In genomic region chr12:90301095-90301494, GRCh38 we compare ENCODE assay signal across 19 cellular contexts.
DNase-seq lines count a peak whose midpoint lies in the region; ATAC-seq, FAIRE-seq and TF ChIP-seq lines count a peak whose summit lies in the region.
"Had no signal": no experiment of that assay in that cellular context is flagged by ENCODE, and none has a peak within 500 bp of the region (broad histone marks: within the 10 kb centered on the region; RNA-seq: fewer than 3 reads in every experiment).

No MANE protein-coding gene starts in this region.

- H2AFZ ChIP-seq in HepG2 (ENCODE audit: low read length), result no peak overlapping the region
- no peak overlapping the region for H2AFZ ChIP-seq in K562 (ENCODE audit: low read depth, low read length)

- WGBS in HepG2 (ENCODE audit: low lambda C conversion rate), result 21% methylated on average over 4 of the region's 4 CpGs
- 55% methylated on average over 4 of the region's 4 CpGs for WGBS in right lobe of liver (ENCODE audit: insufficient coverage, low coverage, low lambda C conversion rate, missing lambda C conversion rate)
- WGBS in K562 (ENCODE audit: insufficient coverage, low coverage, missing lambda C conversion rate), result 15% methylated on average over 4 of the region's 4 CpGs

- H4K20me1 ChIP-seq in HepG2 (ENCODE audit: insufficient read depth, low read length) (no peaks in the 10 kb centered on the region), K562 (replicated peaks; ENCODE audit: control insufficient read depth, insufficient read depth, low read length) (no peaks in the 10 kb centered on the region)

- H3K9ac ChIP-seq in HepG2 (ENCODE audit: insufficient read depth, low read depth, low read length) (no peak overlapping the region), K562 (ENCODE audit: insufficient read depth in 1 of 2, low read depth in 2 of 2, low read length in 2 of 2) (no peak overlapping the region)
- H3K9ac ChIP-seq: KMS-11 had no signal

- no peaks in the 10 kb centered on the region for H3K9me1 ChIP-seq in K562 (ENCODE audit: control insufficient read depth, insufficient read depth, low read length)

- no peak for TF ChIP-seq CTCF in HepG2 (CRISPR knock-in tag; IDR thresholded peaks at IDR 0.05)
- TF ChIP-seq CTCF in right lobe of liver (IDR thresholded peaks at IDR 0.05), result no peak
- TF ChIP-seq CTCF in K562 (IDR thresholded peaks at IDR 0.05 in 2 of 3, conservative IDR thresholded peaks at IDR 0.05 in 1 of 3; ENCODE audit: insufficient read depth in 2 of 3, low read depth in 1 of 3, low read length in 3 of 3), result no peak
- TF ChIP-seq CTCF in epithelial cell of esophagus (IDR thresholded peaks at IDR 0.05; ENCODE audit: insufficient read depth, low read depth, low read length, missing control alignments), result no peak

- H3K36me3 ChIP-seq in HepG2 (replicated peaks in 1 of 2; ENCODE audit: control insufficient read depth in 1 of 2, insufficient read depth in 2 of 2, low read length in 2 of 2) (no peaks in the 10 kb centered on the region), right lobe of liver (no peaks in the 10 kb centered on the region), K562 (ENCODE audit: control insufficient read depth, insufficient read depth, low read length) (no peaks in the 10 kb centered on the region)
- H3K36me3 ChIP-seq: HAP-1 had no signal

- H3K79me2 ChIP-seq in HepG2 (ENCODE audit: insufficient read depth, low read length) (no peaks in the 10 kb centered on the region), K562 (ENCODE audit: control insufficient read depth, insufficient read depth, low read length) (no peaks in the 10 kb centered on the region)

- POLR2A ChIA-PET in HepG2 (lab: Yijun Ruan, JAX), result no interaction called here
- POLR2A ChIA-PET in K562 (lab: Yijun Ruan, JAX), result no interaction called here

- TF ChIP-seq EP300 in HepG2 (IDR thresholded peaks at IDR 0.05; ENCODE audit: low read depth in 2 of 2, low read length in 2 of 2) (no peak), HepG2 (CRISPR knock-in tag; IDR thresholded peaks at IDR 0.05; ENCODE audit: borderline replicate concordance) (no peak), K562 (IDR thresholded peaks at IDR 0.05; ENCODE audit: low read length) (no peak)

- no peaks in the 10 kb centered on the region for H3K27me3 ChIP-seq in HepG2 (ENCODE audit: control insufficient read depth in 1 of 2, insufficient read depth in 2 of 2, low read length in 2 of 2)
- no peaks in the 10 kb centered on the region for H3K27me3 ChIP-seq in right lobe of liver
- H3K27me3 ChIP-seq in K562 (ENCODE audit: control insufficient read depth in 2 of 2, insufficient read depth in 2 of 2, low read length in 2 of 2), result no peaks in the 10 kb centered on the region

- in situ Hi-C loops in HepG2 (cut with HindIII; ENCODE audit: extremely low pct_ligation_motif_present, low pct_unique_long_range_greater_than_20kb), result no loop called here
- in situ Hi-C loops in K562 (cut with MboI), result no loop called here

- no TSS peak for BruUV-seq in HepG2 (replicated peaks; lab: Mats Ljungman, UMichigan)
- no TSS peak for BruUV-seq in K562 (replicated peaks; lab: Mats Ljungman, UMichigan)

- no peak overlapping the region for H3K27ac ChIP-seq in HepG2 (ENCODE audit: extremely low read length, insufficient read depth, low read length)
- H3K27ac ChIP-seq in right lobe of liver, result no peak overlapping the region
- H3K27ac ChIP-seq in K562 (ENCODE audit: extremely low read depth, low read depth, low read length), result no peak overlapping the region
- H3K27ac ChIP-seq: 22Rv1, A549, C4-2B, KMS-11 had no signal

- no peak overlapping the region for H3K4me3 ChIP-seq in HepG2 (replicated peaks in 1 of 3; ENCODE audit: insufficient read depth in 1 of 3, low read depth in 2 of 3, low read length in 3 of 3)
- no peak overlapping the region for H3K4me3 ChIP-seq in right lobe of liver
- no peak overlapping the region for H3K4me3 ChIP-seq in K562
- no peak overlapping the region for H3K4me3 ChIP-seq in epithelial cell of esophagus (ENCODE audit: low read length)
- H3K4me3 ChIP-seq: A549, HAP-1 had no signal

- H3K4me2 ChIP-seq in HepG2 (ENCODE audit: low read depth, low read length) (no peak overlapping the region), K562 (ENCODE audit: insufficient read depth, low read length) (no peak overlapping the region)
- H3K4me2 ChIP-seq: A549, KMS-11 had no signal

- intact Hi-C loops in HepG2 (cut with micrococcal nuclease; ENCODE audit: unreplicated experiment), result no loop called here
- intact Hi-C loops in right lobe of liver (cut with DNase I), result no loop called here
- intact Hi-C loops in K562 (cut with micrococcal nuclease), result no loop called here

- FAIRE-seq in HepG2 (lab: Jason Lieb, UNC) (no peak), K562 (lab: Jason Lieb, UNC) (no peak)
- FAIRE-seq: A549, GM12892, GM18507, HTR-8/SVneo had no signal

- ATAC-seq in HepG2 (no peak), right lobe of liver (no peak), K562 (no peak), GM21381 (IDR thresholded peaks at IDR 0.05; ENCODE audit: unreplicated experiment) (no peak)
- ATAC-seq: A549 had no signal

- TF ChIP-seq RAD21 in HepG2 (CRISPR knock-in tag; IDR thresholded peaks at IDR 0.05) (no peak), K562 (CRISPR knock-in tag; conservative IDR thresholded peaks at IDR 0.05 in 1 of 2, IDR thresholded peaks at IDR 0.05 in 1 of 2) (no peak)

- no peak for TF ChIP-seq POLR2A in HepG2 (IDR thresholded peaks at IDR 0.05; ENCODE audit: insufficient read depth in 1 of 2, low read depth in 2 of 2, low read length in 2 of 2)
- no peak for TF ChIP-seq POLR2A in right lobe of liver (IDR thresholded peaks at IDR 0.05)
- no peak for TF ChIP-seq POLR2A in K562 (conservative IDR thresholded peaks at IDR 0.05)

- H3K9me3 ChIP-seq in HepG2 (ENCODE audit: low read length) (peaks cover 4% of the 10 kb centered on the region), right lobe of liver (no peaks in the 10 kb centered on the region), K562 (replicated peaks; ENCODE audit: control insufficient read depth, insufficient read depth, low read depth, low read length) (no peaks in the 10 kb centered on the region)
- H3K9me3 ChIP-seq: A549, Caco-2, HAP-1 had no signal

- H3K4me1 ChIP-seq in HepG2 (ENCODE audit: insufficient read depth, low read length), result no peaks in the 10 kb centered on the region
- H3K4me1 ChIP-seq in right lobe of liver, result no peaks in the 10 kb centered on the region
- H3K4me1 ChIP-seq in K562 (replicated peaks in 1 of 2; ENCODE audit: control insufficient read depth in 2 of 2, insufficient read depth in 2 of 2, low read length in 2 of 2), result no peaks in the 10 kb centered on the region
- H3K4me1 ChIP-seq: A549, HAP-1 had no signal

- DNase-seq in HepG2 (ENCODE audit: low spot score) (no peak), right lobe of liver (no peak), K562 (ENCODE audit: extremely low read depth in 1 of 4, low spot score in 3 of 4) (no peak), epithelial cell of esophagus (ENCODE audit: low read depth) (peak; percentile 22), MV-4-11 (lab: John Stamatoyannopoulos, UW) (no peak), DMS53 (lab: John Stamatoyannopoulos, UW) (no peak)
- DNase-seq: AML-193; Caco-2; CD4-positive, alpha-beta T cell; GDM1 had no signal

- CTCF ChIA-PET in HepG2 (lab: Yijun Ruan, JAX; ENCODE audit: low intra/inter-chr PET ratio, low total read pairs), result no interaction called here
- CTCF ChIA-PET in K562 (lab: Yijun Ruan, JAX; ENCODE audit: low intra/inter-chr PET ratio), result no interaction called here

TF ChIP-seq in HepG2, 621 proteins besides CTCF, POLR2A, EP300 and RAD21:
- no peak for TF ChIP-seq ZNF788 (CRISPR knock-in tag; IDR thresholded peaks at IDR 0.05; ENCODE audit: borderline replicate concordance)
- TF ChIP-seq ZEB1 (IDR thresholded peaks at IDR 0.05; ENCODE audit: insufficient replicate concordance, low read depth), result no peak
- TF ChIP-seq ASH2L (IDR thresholded peaks at IDR 0.05; ENCODE audit: insufficient read length, low read depth, low read length), result no peak
- peak; percentile 66 for TF ChIP-seq ATF7 (IDR thresholded peaks at IDR 0.05)
- no peak for TF ChIP-seq ATF7 (CRISPR knock-in tag; IDR thresholded peaks at IDR 0.05)
- peak; percentile 60 for TF ChIP-seq CEBPB (IDR thresholded peaks at IDR 0.05; ENCODE audit: borderline replicate concordance, low read depth, low read length)

TF ChIP-seq in K562, 482 proteins besides CTCF, POLR2A, EP300 and RAD21:
- TF ChIP-seq CEBPB (tag; IDR thresholded peaks at IDR 0.05), result peak; percentile 27; the same call in 1 of the 2 replicates
- no peak for TF ChIP-seq CEBPG (CRISPR knock-in tag; IDR thresholded peaks at IDR 0.05)
- TF ChIP-seq CEBPG (tag; conservative IDR thresholded peaks at IDR 0.05 in 1 of 2, IDR thresholded peaks at IDR 0.05 in 1 of 2), result peak in 1 of 2 experiments; percentile 76; a peak in 2 of 4 replicates
- peak; percentile 42; the same call in 1 of the 2 replicates for TF ChIP-seq ATF3 (IDR thresholded peaks at IDR 0.05)
- no peak for TF ChIP-seq ATF3 (CRISPR knock-in tag; conservative IDR thresholded peaks at IDR 0.05)
- TF ChIP-seq TEAD4 (IDR thresholded peaks at IDR 0.05; ENCODE audit: low read length), result no peak
- TF ChIP-seq TEAD4 (CRISPR knock-in tag; IDR thresholded peaks at IDR 0.05; ENCODE audit: borderline replicate concordance), result no peak
TF ChIP-seq in K562: peak in this region for 3.

Comparison
In these comparisons a context has a peak if more than half of its experiments do, and no peak if none do; other contexts are left out.
1. Of the 241 proteins assayed by ChIP-seq in both HepG2 and K562: peak only in HepG2: none; only in K562: none; in both: CEBPB; in neither: 237; mixed calls (peak in some experiments, not most) for 3.